In the genomic region with DNA sequence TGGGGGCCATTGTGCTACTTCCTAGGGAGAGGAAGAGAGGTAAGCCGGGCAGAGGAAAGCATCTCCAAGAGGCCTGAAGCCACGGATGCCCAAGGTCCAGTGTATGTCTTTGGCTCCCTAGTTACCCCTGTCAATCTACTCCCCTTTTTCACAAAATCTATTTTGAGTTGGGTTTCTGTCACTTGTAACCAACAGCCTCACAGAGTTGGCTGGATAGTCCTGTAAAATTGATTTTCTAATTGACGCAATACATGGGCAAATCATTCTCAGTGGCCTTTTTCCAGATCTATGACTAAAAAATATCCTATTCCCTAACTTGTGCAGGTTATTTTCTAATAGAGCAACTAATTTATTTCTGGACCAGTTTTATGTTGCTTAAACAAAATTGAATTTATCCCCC, we compare ENCODE assay signal across 16 cellular contexts.
DNase-seq lines count a peak whose midpoint lies in the region; ATAC-seq and TF ChIP-seq lines count a peak whose summit lies in the region.
"Had no signal": no experiment of that assay in that cellular context is flagged by ENCODE, and none has a peak within 500 bp of the region (broad histone marks: within the 10 kb centered on the region; RNA-seq: fewer than 3 reads in every experiment).

No MANE protein-coding gene starts in this region.

- H2BK15ac ChIP-seq in mesenchymal stem cell (ENCODE audit: low read depth, poor library complexity, severe bottlenecking), result no peak overlapping the region

- no peaks in the 10 kb centered on the region for H3K36me3 Mint-ChIP-seq in T-cell
- H3K36me3 Mint-ChIP-seq: CD8-positive, alpha-beta memory T cell had no signal

- H3K27ac Mint-ChIP-seq in T-cell, result peak overlapping the region in 1 of 2 donors; percentile 17
- H3K27ac Mint-ChIP-seq: CD8-positive, alpha-beta memory T cell had no signal

- H4K91ac ChIP-seq in mesenchymal stem cell (ENCODE audit: low read length), result no peak overlapping the region

- no peak overlapping the region for H2AK5ac ChIP-seq in mesenchymal stem cell (ENCODE audit: low read length, severe bottlenecking)

- H3K36me3 ChIP-seq in left ventricle myocardium inferior (no peaks in the 10 kb centered on the region), right atrium auricular region (no peaks in the 10 kb centered on the region), mesenchymal stem cell (ENCODE audit: control insufficient read depth in 1 of 2, insufficient read depth in 2 of 2, low read depth in 1 of 2, low read length in 2 of 2) (no peaks in the 10 kb centered on the region), smooth muscle cell (ENCODE audit: low read depth) (no peaks in the 10 kb centered on the region), vagina (no peaks in the 10 kb centered on the region)
- H3K36me3 ChIP-seq: BLaER1 treated with 17β-estradiol and CSF1 and Interleukin-3, amounts not matched to agents 10 nM and 100 nM had no signal

- 96% methylated on average over 3 of the region's 3 CpGs for WGBS in mesenchymal stem cell
- 96% methylated on average over 3 of the region's 3 CpGs for WGBS in smooth muscle cell (ENCODE audit: low lambda C conversion rate)

- no peaks in the 10 kb centered on the region for H3K79me2 ChIP-seq in smooth muscle cell (ENCODE audit: low read depth)

- H2BK5ac ChIP-seq in mesenchymal stem cell (ENCODE audit: low read depth, low read length, poor library complexity, severe bottlenecking), result no peak overlapping the region

- H3K4ac ChIP-seq in mesenchymal stem cell (ENCODE audit: low read depth in 1 of 2, low read length in 2 of 2), result peak overlapping the region; percentile 17 to 93

- no peaks in the 10 kb centered on the region for H3K79me1 ChIP-seq in mesenchymal stem cell (replicated peaks; ENCODE audit: low read length, poor library complexity, severe bottlenecking)

- CTCF ChIA-PET in T-cell (lab: Charles Lee), result no interaction called here

- H3F3A ChIP-seq in smooth muscle cell (ENCODE audit: low read depth), result peaks cover 4% of the 10 kb centered on the region

- peak overlapping the region; percentile 27 for H4K8ac ChIP-seq in mesenchymal stem cell (ENCODE audit: low read length)

- no peaks in the 10 kb centered on the region for H3K9me3 ChIP-seq in left ventricle myocardium inferior (replicated peaks)
- no peaks in the 10 kb centered on the region for H3K9me3 ChIP-seq in right atrium auricular region
- no peaks in the 10 kb centered on the region for H3K9me3 ChIP-seq in mesenchymal stem cell (ENCODE audit: control insufficient read depth, low read length)
- no peaks in the 10 kb centered on the region for H3K9me3 ChIP-seq in smooth muscle cell (replicated peaks; ENCODE audit: low read depth)
- H3K9me3 ChIP-seq in vagina, result no peaks in the 10 kb centered on the region

- peak overlapping the region; percentile 2 to 29 for H2BK12ac ChIP-seq in mesenchymal stem cell (ENCODE audit: low read length in 2 of 2)

- H3K14ac ChIP-seq in mesenchymal stem cell (ENCODE audit: low read length in 2 of 2), result no peak overlapping the region

- H2BK120ac ChIP-seq in mesenchymal stem cell (ENCODE audit: low read depth, low read length), result peak overlapping the region; percentile 39

- TF ChIP-seq CTCF in left ventricle myocardium inferior (IDR thresholded peaks at IDR 0.05; ENCODE audit: borderline replicate concordance) (no peak), right atrium auricular region (IDR thresholded peaks at IDR 0.05) (no peak), smooth muscle cell (IDR thresholded peaks at IDR 0.05; ENCODE audit: borderline replicate concordance, insufficient read depth, poor library complexity, severe bottlenecking) (no peak), vagina (IDR thresholded peaks at IDR 0.05) (no peak)

- DNase-seq in left ventricle myocardium inferior (no peak), right atrium auricular region (ENCODE audit: low spot score) (no peak), mesenchymal stem cell (no peak), smooth muscle cell (lab: John Stamatoyannopoulos, UW; ENCODE audit: unreplicated experiment) (no peak), vagina (ENCODE audit: extremely low spot score in 2 of 2) (no peak), T-cell (no peak)
- DNase-seq: CD8-positive, alpha-beta memory T cell; DMS79 treated with DMSO at 0.1 percent for 48 hours; KBM-7; NCI-H146; NCI-H2081 treated with DMSO at 0.1 percent for 48 hours; NCI-H524; PC-9 had no signal

- ATAC-seq in GM21786 (IDR thresholded peaks at IDR 0.05; ENCODE audit: unreplicated experiment) (no peak), T-cell (replicated peaks in 1 of 4) (no peak), GM19452 (IDR thresholded peaks at IDR 0.05; ENCODE audit: unreplicated experiment) (no peak)

- no peaks in the 10 kb centered on the region for H3K4me1 Mint-ChIP-seq in T-cell
- H3K4me1 Mint-ChIP-seq: CD8-positive, alpha-beta memory T cell had no signal

- no peak overlapping the region for H2AFZ ChIP-seq in mesenchymal stem cell (ENCODE audit: low read depth, low read length)
- no peak overlapping the region for H2AFZ ChIP-seq in smooth muscle cell (ENCODE audit: low read depth)
- H2AFZ ChIP-seq: PC-9 had no signal

- H3K9me3 Mint-ChIP-seq in T-cell, result no peaks in the 10 kb centered on the region
- H3K9me3 Mint-ChIP-seq: CD8-positive, alpha-beta memory T cell had no signal

- peaks cover 2 to 3% of the 10 kb centered on the region in 2 donors for H3K27me3 Mint-ChIP-seq in T-cell

- H3K4me3 ChIP-seq in left ventricle myocardium inferior, result no peak overlapping the region
- H3K4me3 ChIP-seq in right atrium auricular region, result no peak overlapping the region
- no peak overlapping the region for H3K4me3 ChIP-seq in mesenchymal stem cell (ENCODE audit: insufficient read depth in 1 of 2, low read depth in 1 of 2, low read length in 2 of 2)
- H3K4me3 ChIP-seq in smooth muscle cell, result no peak overlapping the region
- H3K4me3 ChIP-seq in vagina, result no peak overlapping the region
- H3K4me3 ChIP-seq: BLaER1 treated with 17β-estradiol and CSF1 and Interleukin-3, amounts not matched to agents 10 nM and 100 nM; PC-9 had no signal

- H4K20me1 ChIP-seq in smooth muscle cell (ENCODE audit: low read depth), result no peaks in the 10 kb centered on the region
- H4K20me1 ChIP-seq: BLaER1 treated with 17β-estradiol and CSF1 and Interleukin-3, amounts not matched to agents 10 nM and 100 nM had no signal

- H3K4me2 ChIP-seq in mesenchymal stem cell (ENCODE audit: low read length, poor library complexity, severe bottlenecking) (no peak overlapping the region), smooth muscle cell (peak overlapping the region; percentile 70)
- H3K4me2 ChIP-seq: BLaER1 treated with 17β-estradiol and CSF1 and Interleukin-3, amounts not matched to agents 10 nM and 100 nM; PC-9 had no signal

- POLR2A ChIA-PET in T-cell (lab: Charles Lee), result no interaction called here

- H3K27me3 ChIP-seq in left ventricle myocardium inferior (ENCODE audit: low read depth) (no peaks in the 10 kb centered on the region), right atrium auricular region (no peaks in the 10 kb centered on the region), mesenchymal stem cell (ENCODE audit: control insufficient read depth in 1 of 2, insufficient read depth in 1 of 2, low read length in 2 of 2) (no peaks in the 10 kb centered on the region), smooth muscle cell (ENCODE audit: low read depth) (no peaks in the 10 kb centered on the region), vagina (no peaks in the 10 kb centered on the region)

- H3K4me3 Mint-ChIP-seq in T-cell, result no peak overlapping the region
- H3K4me3 Mint-ChIP-seq: CD8-positive, alpha-beta memory T cell had no signal

- peaks cover 24% of the 10 kb centered on the region for H3K4me1 ChIP-seq in left ventricle myocardium inferior
- H3K4me1 ChIP-seq in right atrium auricular region, result no peaks in the 10 kb centered on the region
- no peaks in the 10 kb centered on the region for H3K4me1 ChIP-seq in mesenchymal stem cell (ENCODE audit: control insufficient read depth, insufficient read depth, low read depth, low read length)
- no peaks in the 10 kb centered on the region for H3K4me1 ChIP-seq in smooth muscle cell (ENCODE audit: low read depth)
- peaks cover 9% of the 10 kb centered on the region for H3K4me1 ChIP-seq in vagina
- H3K4me1 ChIP-seq: BLaER1 treated with 17β-estradiol and CSF1 and Interleukin-3, amounts not matched to agents 10 nM and 100 nM had no signal

- intact Hi-C loops in left ventricle myocardium inferior (cut with micrococcal nuclease), result no loop called here
- intact Hi-C loops in vagina (cut with DNase I), result no loop called here

- TF ChIP-seq POLR2A in vagina (IDR thresholded peaks at IDR 0.05), result no peak

- no peak overlapping the region for H3K23ac ChIP-seq in mesenchymal stem cell (ENCODE audit: low read length in 2 of 2)

- H3K9ac ChIP-seq in mesenchymal stem cell (ENCODE audit: low read length), result no peak overlapping the region
- no peak overlapping the region for H3K9ac ChIP-seq in smooth muscle cell (ENCODE audit: low read depth)
- H3K9ac ChIP-seq: BLaER1 treated with 17β-estradiol and CSF1 and Interleukin-3, amounts not matched to agents 10 nM and 100 nM had no signal

- H3K18ac ChIP-seq in mesenchymal stem cell (ENCODE audit: low read depth in 1 of 2, low read length in 2 of 2), result peak overlapping the region; percentile 10 to 97

- peak overlapping the region; percentile 62 for H3K27ac ChIP-seq in left ventricle myocardium inferior (replicated peaks)
- H3K27ac ChIP-seq in right atrium auricular region, result peak overlapping the region in 1 of 2 donors; percentile 65
- no peak overlapping the region for H3K27ac ChIP-seq in mesenchymal stem cell (ENCODE audit: low read length, poor library complexity, severe bottlenecking)
- H3K27ac ChIP-seq in smooth muscle cell (ENCODE audit: low read depth), result peak overlapping the region; percentile 57
- peak overlapping the region; percentile 5 for H3K27ac ChIP-seq in vagina
- H3K27ac ChIP-seq: BLaER1 treated with 17β-estradiol and CSF1 and Interleukin-3, amounts not matched to agents 10 nM and 100 nM; PC-9 had no signal
